In the genomic region with DNA sequence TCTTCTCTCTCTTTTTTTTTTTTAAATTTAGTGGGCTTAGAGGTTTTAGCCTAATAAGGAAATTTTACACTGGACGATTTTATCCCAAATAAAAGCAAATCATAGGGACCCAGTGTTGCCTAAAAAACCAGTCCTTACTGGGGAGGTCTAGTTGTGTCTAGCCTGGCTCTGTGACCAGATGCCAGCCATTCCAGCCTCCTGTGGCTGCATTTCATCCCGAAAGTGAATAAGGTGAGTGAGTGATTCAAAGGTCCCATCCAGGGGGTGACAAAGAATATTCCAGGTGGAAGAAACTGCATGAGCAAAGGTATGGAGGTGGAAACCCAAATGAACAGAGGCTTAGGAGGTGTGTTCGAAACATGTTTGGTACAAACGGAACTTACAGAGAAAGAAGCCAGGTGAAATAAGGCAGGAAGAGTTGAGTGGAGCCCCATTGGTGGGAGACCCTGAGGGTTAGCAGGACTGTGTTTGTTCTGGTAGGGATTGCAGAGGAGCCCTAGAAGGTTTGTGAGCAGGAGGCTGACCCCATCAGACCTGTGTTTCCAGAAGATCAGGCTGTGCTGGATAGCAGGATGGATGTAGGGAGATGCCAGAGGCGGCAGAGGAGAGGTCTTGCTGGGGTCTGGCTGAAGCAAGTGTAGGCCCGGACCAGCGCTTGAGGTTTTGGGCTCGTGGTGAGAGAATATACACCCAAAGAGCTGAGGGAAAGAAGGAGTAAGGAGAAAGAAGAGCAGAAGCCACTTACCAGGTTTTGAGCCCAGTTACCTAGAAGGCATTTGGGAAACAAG, we compare ENCODE assay signal across 13 cellular contexts. TPM values are rescaled to one million over a fixed set of nuclear protein-coding genes. Genes with fewer than 3 reads are reported as not detected.
DNase-seq lines count a peak whose midpoint lies in the region; ATAC-seq and TF ChIP-seq lines count a peak whose summit lies in the region.
"Had no signal": no experiment of that assay in that cellular context is flagged by ENCODE, and none has a peak within 500 bp of the region (broad histone marks: within the 10 kb centered on the region; RNA-seq: fewer than 3 reads in every experiment).

No MANE protein-coding gene starts in this region.

- peak overlapping the region; percentile 56; the same call in 1 of the 2 replicates for H3K4me3 ChIP-seq in DOHH2 (ENCODE audit: low read length)
- H3K4me3 ChIP-seq in mesendoderm (ENCODE audit: low read length) = no peak overlapping the region
- no peak overlapping the region for H3K4me3 ChIP-seq in subcutaneous abdominal adipose tissue (ENCODE audit: low read depth in 1 of 5, low read length in 5 of 5)
- H3K4me3 ChIP-seq in MM.1S (ENCODE audit: low read length) = no peak overlapping the region

- H3K4me3 Mint-ChIP-seq in WTC11 = no peak overlapping the region
- H3K4me3 Mint-ChIP-seq: activated CD4-positive, alpha-beta memory T cell treated with anti-CD3 and anti-CD28 coated beads, Interleukin-2, amount 10 ng/mL, durations not matched to agents 7 days and 5 days had no signal

- H3K36me3 ChIP-seq in DOHH2 (ENCODE audit: control insufficient read depth, low read length) (peaks cover 82% of the 10 kb centered on the region), mesendoderm (ENCODE audit: control insufficient read depth, insufficient read depth, low read length) (no peaks in the 10 kb centered on the region), subcutaneous abdominal adipose tissue (ENCODE audit: control insufficient read depth in 5 of 5, insufficient read depth in 5 of 5, low read length in 5 of 5) (no peaks in the 10 kb centered on the region), MM.1S (replicated peaks; ENCODE audit: insufficient read depth, low read length) (no peaks in the 10 kb centered on the region)

- no peak for TF ChIP-seq CTCF in DOHH2 (IDR thresholded peaks at IDR 0.05; ENCODE audit: low read depth, low read length, poor library complexity, severe bottlenecking)
- no peak for TF ChIP-seq CTCF in WTC11 (IDR thresholded peaks at IDR 0.05)
- no peak for TF ChIP-seq CTCF in MM.1S (IDR thresholded peaks at IDR 0.05; ENCODE audit: low read length)

- POLR2A ChIA-PET in WTC11 (lab: Charles Lee) = interaction anchor here (0.7 to 1.6 kb wide), 2 partner anchors 11 to 875 kb away, joined by 3 to 4 read pairs; no protein-coding TSS in a partner anchor

- no peaks in the 10 kb centered on the region for H3K9me3 Mint-ChIP-seq in WTC11
- H3K9me3 Mint-ChIP-seq: activated CD4-positive, alpha-beta memory T cell treated with anti-CD3 and anti-CD28 coated beads, Interleukin-2, amount 10 ng/mL, durations not matched to agents 7 days and 5 days had no signal

- H2AK5ac ChIP-seq in mesendoderm (ENCODE audit: low read length) = no peak overlapping the region

- H3K23ac ChIP-seq in mesendoderm (ENCODE audit: low read length) = no peak overlapping the region

- H2BK15ac ChIP-seq in mesendoderm (replicated peaks; ENCODE audit: low read depth) = no peak overlapping the region

- no peaks in the 10 kb centered on the region for H3K9me2 ChIP-seq in DOHH2 (replicated peaks; ENCODE audit: control insufficient read depth, low read length)
- no peaks in the 10 kb centered on the region for H3K9me2 ChIP-seq in MM.1S (replicated peaks; ENCODE audit: insufficient read depth, low read length)

- H3K27ac Mint-ChIP-seq in WTC11 = peak overlapping the region; percentile 92
- H3K27ac Mint-ChIP-seq: activated CD4-positive, alpha-beta memory T cell treated with anti-CD3 and anti-CD28 coated beads, Interleukin-2, amount 10 ng/mL, durations not matched to agents 7 days and 5 days had no signal

- H3K36me3 Mint-ChIP-seq in WTC11 = peaks cover 5% of the 10 kb centered on the region; the same call in 1 of the 2 replicates

- no peaks in the 10 kb centered on the region for H3K27me3 ChIP-seq in DOHH2 (ENCODE audit: control insufficient read depth, low read length)
- no peaks in the 10 kb centered on the region for H3K27me3 ChIP-seq in mesendoderm (ENCODE audit: insufficient read depth, low read length, poor library complexity)
- no peaks in the 10 kb centered on the region for H3K27me3 ChIP-seq in subcutaneous abdominal adipose tissue (ENCODE audit: control insufficient read depth in 5 of 5, insufficient read depth in 4 of 5, low read length in 5 of 5)
- no peaks in the 10 kb centered on the region for H3K27me3 ChIP-seq in MM.1S (replicated peaks; ENCODE audit: insufficient read depth, low read length)

- no CpG with 5 or more reads among the region's 8 CpGs for WGBS in mesendoderm (ENCODE audit: extremely low coverage, insufficient coverage, low lambda C conversion rate)

- peaks cover 76% of the 10 kb centered on the region for H3K4me1 Mint-ChIP-seq in WTC11

- H4K20me1 ChIP-seq in DOHH2 (ENCODE audit: control insufficient read depth, insufficient read depth, low read depth, low read length) (0 out of 2 replicates have a peak, but pooled peaks cover 5% of the 10 kb centered on the region), MM.1S (ENCODE audit: insufficient read depth, low read length) (no peaks in the 10 kb centered on the region)

- CTCF ChIA-PET in WTC11 (lab: Charles Lee) = interaction anchor here (0.6 kb wide), 1 partner anchor 558 kb away, joined by 3 read pairs; no protein-coding TSS in a partner anchor

- no peaks in the 10 kb centered on the region for H3K9me3 ChIP-seq in DOHH2 (ENCODE audit: control insufficient read depth, insufficient read depth, low read length)
- no peaks in the 10 kb centered on the region for H3K9me3 ChIP-seq in subcutaneous abdominal adipose tissue (ENCODE audit: control insufficient read depth in 5 of 5, low read length in 5 of 5)
- H3K9me3 ChIP-seq in MM.1S (replicated peaks; ENCODE audit: insufficient read depth, low read length) = no peaks in the 10 kb centered on the region

- H3K56ac ChIP-seq in mesendoderm (ENCODE audit: low read length) = no peak overlapping the region

- H3K4me1 ChIP-seq in DOHH2 (ENCODE audit: control insufficient read depth, low read length) (peaks cover 96% of the 10 kb centered on the region), mesendoderm (ENCODE audit: control insufficient read depth, low read depth, low read length) (peaks cover 32% of the 10 kb centered on the region), subcutaneous abdominal adipose tissue (ENCODE audit: control insufficient read depth in 5 of 5, insufficient read depth in 5 of 5, low read length in 5 of 5) (peaks cover 0 to 48% (median 9%) of the 10 kb centered on the region in 5 donors), MM.1S (ENCODE audit: low read length) (peaks cover 18% of the 10 kb centered on the region)

- H2BK120ac ChIP-seq in mesendoderm (ENCODE audit: low read depth, low read length) = no peak overlapping the region

- H3K9ac ChIP-seq in mesendoderm (ENCODE audit: low read length) = no peak overlapping the region
- no peak overlapping the region for H3K9ac ChIP-seq in subcutaneous abdominal adipose tissue (ENCODE audit: low read length in 5 of 5)
- H3K9ac ChIP-seq in MM.1S (ENCODE audit: low read length) = no peak overlapping the region

- no peaks in the 10 kb centered on the region for H3K27me3 Mint-ChIP-seq in WTC11 (ENCODE audit: low read depth)
- H3K27me3 Mint-ChIP-seq: activated CD4-positive, alpha-beta memory T cell treated with anti-CD3 and anti-CD28 coated beads, Interleukin-2, amount 10 ng/mL, durations not matched to agents 7 days and 5 days had no signal

- no peak overlapping the region for H2AFZ ChIP-seq in MM.1S (ENCODE audit: low read length)

- peak overlapping the region; percentile 59 for H4K5ac ChIP-seq in mesendoderm (ENCODE audit: low read length)

- H3K79me1 ChIP-seq in mesendoderm (ENCODE audit: low read length) = peaks cover 18% of the 10 kb centered on the region

- no peak overlapping the region for H2BK5ac ChIP-seq in mesendoderm (ENCODE audit: low read length)

- H3K79me2 ChIP-seq in DOHH2 (ENCODE audit: control insufficient read depth, low read length) (peaks cover 99% of the 10 kb centered on the region), mesendoderm (ENCODE audit: control insufficient read depth, insufficient read depth, low read length) (peaks cover 30% of the 10 kb centered on the region), MM.1S (ENCODE audit: low read length) (peaks cover 77% of the 10 kb centered on the region)

- H3K4ac ChIP-seq in mesendoderm (ENCODE audit: low read depth, low read length) = peak overlapping the region; percentile 43

- peak overlapping the region; percentile 97 for H3K27ac ChIP-seq in DOHH2 (ENCODE audit: low read depth, low read length)
- H3K27ac ChIP-seq in mesendoderm (ENCODE audit: low read depth, low read length) = no peak overlapping the region
- peak overlapping the region; percentile 54 for H3K27ac ChIP-seq in subcutaneous abdominal adipose tissue (ENCODE audit: low read depth, low read length)
- H3K27ac ChIP-seq in MM.1S (ENCODE audit: low read length) = no peak overlapping the region

- ATAC-seq in WTC11 = peak; percentile 12
- ATAC-seq: left colon had no signal

- H3F3A ChIP-seq in DOHH2 (ENCODE audit: control insufficient read depth, insufficient read depth) = peaks cover 25% of the 10 kb centered on the region
- H3F3A ChIP-seq in MM.1S (ENCODE audit: insufficient read depth, low read length) = 0 out of 2 replicates have a peak, but pooled peaks cover 11% of the 10 kb centered on the region

- peak overlapping the region; percentile 69 for H3K18ac ChIP-seq in mesendoderm (ENCODE audit: low read length)

- no peak overlapping the region for H4K8ac ChIP-seq in mesendoderm (ENCODE audit: low read depth, low read length)

- DNase-seq in WTC11 (ENCODE audit: low spot score) = no peak
- DNase-seq in mesendoderm = peak; percentile 61
- no peak for DNase-seq in NCI-H1417 treated with DMSO at 0.1 percent for 48 hours (lab: John Stamatoyannopoulos, UW)
- DNase-seq in MM.1S = no peak
- DNase-seq in NCI-H1694 (lab: John Stamatoyannopoulos, UW) = no peak
- DNase-seq: activated CD4-positive, alpha-beta memory T cell treated with anti-CD3 and anti-CD28 coated beads, Interleukin-2, amount 10 ng/mL, durations not matched to agents 7 days and 5 days; GF-D8; hypothalamus; left colon; NCI-H146; NCI-H345 had no signal

- H3K4me2 ChIP-seq in DOHH2 (ENCODE audit: low read length) (peak overlapping the region; percentile 90), mesendoderm (ENCODE audit: low read length) (no peak overlapping the region), MM.1S (ENCODE audit: low read depth, low read length) (no peak overlapping the region)

TF ChIP-seq in WTC11, 78 proteins besides CTCF, POLR2A, EP300 and RAD21 (continues in another document):
- TF ChIP-seq NFE2L1 (CRISPR knock-in tag; IDR thresholded peaks at IDR 0.05) (no peak), ZNF232 (CRISPR knock-in tag; IDR thresholded peaks at IDR 0.05) (no peak), RELA (CRISPR knock-in tag; IDR thresholded peaks at IDR 0.05; ENCODE audit: borderline replicate concordance) (no peak)
- TF ChIP-seq, protein P1, sequence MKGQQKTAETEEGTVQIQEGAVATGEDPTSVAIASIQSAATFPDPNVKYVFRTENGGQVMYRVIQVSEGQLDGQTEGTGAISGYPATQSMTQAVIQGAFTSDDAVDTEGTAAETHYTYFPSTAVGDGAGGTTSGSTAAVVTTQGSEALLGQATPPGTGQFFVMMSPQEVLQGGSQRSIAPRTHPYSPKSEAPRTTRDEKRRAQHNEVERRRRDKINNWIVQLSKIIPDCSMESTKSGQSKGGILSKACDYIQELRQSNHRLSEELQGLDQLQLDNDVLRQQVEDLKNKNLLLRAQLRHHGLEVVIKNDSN (CRISPR knock-in tag; IDR thresholded peaks at IDR 0.05) = no peak

RNA-seq across cellular contexts. Expression of a gene that starts 31.6 kb away (rescaled TPM):
- total RNA-seq in WTC11 (2021) = 0.35 TPM in 1 of 3 replicates, not detected in the others
- polyA plus RNA-seq in mesendoderm (2013, experiment 1 of 2) = not detected
- not detected for polyA plus RNA-seq in mesendoderm (2013, experiment 2 of 2)

Comparison
In these comparisons a context has a peak if more than half of its experiments do, and no peak if none do; other contexts are left out.
1. H3K27ac ChIP-seq: peak in DOHH2 (single experiment) and subcutaneous abdominal adipose tissue (single experiment); none in mesendoderm (single experiment) and MM.1S (single experiment).